ENCODE assay signal across 7 cellular contexts in the genomic region with DNA sequence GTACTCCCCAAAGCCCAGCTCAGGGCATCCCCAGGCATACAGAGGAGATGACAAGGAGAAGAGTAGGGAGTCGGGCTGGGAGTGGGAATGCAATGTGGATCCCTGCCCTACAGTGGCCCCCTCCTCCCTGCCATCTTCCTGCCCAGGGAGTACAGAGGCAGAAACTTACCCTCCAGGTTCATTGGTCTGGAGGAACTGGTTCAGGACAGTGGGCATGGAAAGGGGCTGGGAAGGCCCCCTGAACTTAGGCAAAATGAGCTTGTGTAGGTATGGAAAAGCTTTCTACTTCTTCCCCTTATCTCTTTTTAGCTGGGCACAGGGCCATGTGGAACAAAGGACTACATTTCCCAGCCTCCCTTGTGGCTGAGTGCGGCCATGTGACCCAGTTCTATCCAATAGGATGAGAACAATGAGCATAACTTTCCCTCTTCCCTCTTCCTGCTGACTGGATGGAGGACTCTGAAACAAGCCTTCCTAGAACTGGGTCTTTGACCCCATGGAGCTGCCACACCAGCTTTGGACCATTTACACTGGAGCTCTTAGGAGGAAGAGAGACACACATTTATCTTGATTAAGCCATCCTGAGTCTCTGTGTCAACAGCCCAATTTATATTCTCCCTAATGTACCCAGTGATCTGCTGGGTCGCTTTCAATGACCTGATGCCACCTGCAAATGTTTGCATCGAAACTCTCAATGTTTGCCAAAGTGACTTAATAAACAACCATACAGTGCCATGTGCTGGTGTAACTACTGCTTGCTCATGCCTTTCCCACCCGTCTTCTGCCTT. TPM values are rescaled to one million over a fixed set of nuclear protein-coding genes. Genes with fewer than 3 reads are reported as not detected.
A peak's percentile ranks its signal among the peaks of the same experiment; 100 is the strongest.
DNase-seq lines count a peak whose midpoint lies in the region; ATAC-seq, FAIRE-seq and TF ChIP-seq lines count a peak whose summit lies in the region.

No MANE protein-coding gene starts in this region.

- no peak for FAIRE-seq in HTR-8/SVneo (lab: Jason Lieb, UNC)

- no peaks in the 10 kb centered on the region for H3K36me3 ChIP-seq in adrenal gland (replicated peaks in 1 of 2)

- peaks cover 9 to 18% of the 10 kb centered on the region in 2 donors for H3K4me1 ChIP-seq in adrenal gland (replicated peaks in 1 of 2)

- WGBS in adrenal gland, 4 donors, result 65 to 80% (median 70%) methylated on average over 5 of the region's 5 CpGs

- DNase-seq in GM03348 (ENCODE audit: low spot score) (peak; percentile 82), HTR-8/SVneo (ENCODE audit: insufficient read length, low spot score) (peak; percentile 66), NOMO-1 treated with DMSO at 0.1 percent for 48 hours (lab: John Stamatoyannopoulos, UW; ENCODE audit: unreplicated experiment) (peak; percentile 64), adrenal gland (peak; percentile 79 to 93 (median 89)), left ventricle myocardium superior (no peak), sciatic nerve (ENCODE audit: low spot score) (no peak), coronary artery (ENCODE audit: low spot score) (no peak)

- H3K4me3 ChIP-seq in adrenal gland, result no peak overlapping the region
- no peak overlapping the region for H3K4me3 ChIP-seq in coronary artery

- no peaks in the 10 kb centered on the region for H3K9me3 ChIP-seq in adrenal gland (replicated peaks in 1 of 3)

- intact Hi-C loops in adrenal gland (cut with DNase I), result no loop called here
- intact Hi-C loops in left ventricle myocardium superior (cut with micrococcal nuclease), result no loop called here
- intact Hi-C loops in sciatic nerve (cut with DNase I), result no loop called here

- no peak for TF ChIP-seq POLR2A in adrenal gland (IDR thresholded peaks at IDR 0.05)

- TF ChIP-seq CTCF in adrenal gland (IDR thresholded peaks at IDR 0.05), result no peak
- TF ChIP-seq CTCF in coronary artery (IDR thresholded peaks at IDR 0.05), result no peak

- peak overlapping the region; percentile 32 to 85 (median 65) for H3K27ac ChIP-seq in adrenal gland
- H3K27ac ChIP-seq in coronary artery, result no peak overlapping the region

- H3K27me3 ChIP-seq in adrenal gland, result no peaks in the 10 kb centered on the region

- ATAC-seq in left ventricle myocardium superior, result peak; percentile 74
- ATAC-seq in sciatic nerve, result peak; percentile 83

RNA-seq across cellular contexts. Expression of a gene that starts 25.0 kb away (rescaled TPM):
- under 1 TPM in 7 of 8 donors, not detected in 1; 0.13 to 0.66 (median 0.42) TPM for total RNA-seq in adrenal gland
- polyA plus RNA-seq in adrenal gland, result 10 to 100 TPM in 1 of 3 donors, 1 to 10 TPM in 1, under 1 TPM in 1; 0.05 to 25.8 (median 2.8) TPM
- total RNA-seq in left ventricle myocardium superior, result 7.3 TPM
- total RNA-seq in sciatic nerve, result 3.3 TPM

Comparison
In these comparisons a context has a peak if more than half of its experiments do, and no peak if none do; other contexts are left out.
1. DNase-seq: peak in GM03348 (single experiment), HTR-8/SVneo (single experiment), NOMO-1 treated with DMSO at 0.1 percent for 48 hours (single experiment) and adrenal gland (7 of 7); none in left ventricle myocardium superior (single experiment), sciatic nerve (single experiment) and coronary artery (single experiment).
2. H3K27ac ChIP-seq: peak in adrenal gland (5 of 5); none in coronary artery (0 of 2).